In the genomic region with DNA sequence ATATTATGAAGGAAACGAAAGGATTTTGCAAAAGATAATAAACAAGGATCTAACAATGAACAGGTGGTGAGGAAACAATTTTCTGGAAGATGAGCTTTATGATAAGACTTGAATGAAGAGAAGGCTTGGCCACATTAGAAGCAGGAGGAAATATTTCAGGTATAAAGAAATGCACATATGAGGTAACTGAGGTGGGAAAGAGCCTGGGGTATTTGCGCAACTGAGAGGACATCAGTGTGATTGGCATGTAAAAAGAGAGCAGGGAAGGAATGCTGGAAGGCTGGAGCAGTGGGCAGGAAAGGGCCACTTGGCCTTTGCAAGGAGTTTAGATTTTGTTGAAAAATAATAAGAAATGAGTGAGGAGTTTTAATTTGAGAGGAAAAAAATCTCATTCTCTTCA, we compare ENCODE assay signal across 9 cellular contexts.
"Had no signal": no experiment of that assay in that cellular context is flagged by ENCODE, and none has a peak within 500 bp of the region (broad histone marks: within the 10 kb centered on the region; RNA-seq: fewer than 3 reads in every experiment).

No MANE protein-coding gene starts in this region.

- H3K4me2 ChIP-seq: KMS-11 had no signal

- H3K9ac ChIP-seq: GM23248, KMS-11 had no signal

- H3K4me3 Mint-ChIP-seq: HFFc6 had no signal

- H2AFZ ChIP-seq: GM23248 had no signal

- H3K9me3 ChIP-seq: HAP-1 had no signal

- H3K4me3 ChIP-seq: GM23248, HAP-1 had no signal

- DNase-seq: GM23248, H7, HFFc6, IMR-90, KBM-7 had no signal

- FAIRE-seq: HTR-8/SVneo had no signal

- ATAC-seq: HCT116 had no signal

- H3K36me3 ChIP-seq: HAP-1 had no signal

- H3K27ac ChIP-seq: GM23248, KMS-11 had no signal

- H3K27ac Mint-ChIP-seq: HFFc6 had no signal
